14 cellular contexts compared by ENCODE assay signal in genomic region chr3:44396200-44397171, GRCh38.
"Had no signal": no experiment of that assay in that cellular context is flagged by ENCODE, and none has a peak within 500 bp of the region (broad histone marks: within the 10 kb centered on the region; RNA-seq: fewer than 3 reads in every experiment).

No MANE protein-coding gene starts in this region.

- ATAC-seq: body of pancreas, gastroesophageal sphincter, heart right ventricle, left colon, psoas muscle, sciatic nerve had no signal

- FAIRE-seq: colon, TTC549 had no signal

- DNase-seq: activated CD4-positive, alpha-beta T cell treated with anti-CD3 and anti-CD28 coated beads, Interleukin-2, amount 10 ng/mL, durations not matched to agents 7 days and 5 days; activated naive CD8-positive, alpha-beta T cell treated with anti-CD3 and anti-CD28 coated beads for 36 hours; amygdala; body of pancreas; caudate nucleus; erythroblast; heart right ventricle; left colon; psoas muscle; stomach had no signal
